In genomic region chr13:101230271-101230890, GRCh38 we compare ENCODE assay signal across 34 cellular contexts.
"Had no signal": no experiment of that assay in that cellular context is flagged by ENCODE, and none has a peak within 500 bp of the region (broad histone marks: within the 10 kb centered on the region; RNA-seq: fewer than 3 reads in every experiment).

No MANE protein-coding gene starts in this region.

- H3K4me1 Mint-ChIP-seq: activated CD4-positive, alpha-beta T cell treated with anti-CD3 and anti-CD28 coated beads, Interleukin-2, amount 10 ng/mL, durations not matched to agents 24 days and 14 days; activated naive CD4-positive, alpha-beta T cell treated with anti-CD3 and anti-CD28 coated beads, Interleukin-2, amount 50 U/mL, for 24 hours; activated naive CD8-positive, alpha-beta T cell treated with anti-CD3 and anti-CD28 coated beads, Interleukin-2, amount 50 U/mL, for 24 hours; activated T-helper 17 cell treated with anti-CD3 and anti-CD28 coated beads, Interleukin-2, amount 50 U/mL, for 72 hours; central memory CD8-positive, alpha-beta T cell; mesothelial cell of epicardium; naive B cell; stimulated activated memory B cell treated with anti-CD40 and anti-IgM and Interleukin-4, amounts not matched to agents 10 μg/mL and 1 μg/mL and 100 μg/mL, for 72 hours; stimulated activated naive CD8-positive, alpha-beta T cell treated with anti-CD3 and anti-CD28 coated beads, Interleukin-15, amount 100 ng/mL, for 72 hours had no signal

- H3K27ac ChIP-seq: colonic mucosa, gastrocnemius medialis, pancreas, psoas muscle, right atrium auricular region, upper lobe of left lung, vagina had no signal

- H3K4me3 Mint-ChIP-seq: activated CD4-positive, alpha-beta memory T cell treated with anti-CD3 and anti-CD28 coated beads for 36 hours; activated CD4-positive, alpha-beta T cell treated with anti-CD3 and anti-CD28 coated beads, Interleukin-2, amount 10 ng/mL, durations not matched to agents 24 days and 14 days; activated naive CD4-positive, alpha-beta T cell treated with anti-CD3 and anti-CD28 coated beads, Interleukin-2, amount 50 U/mL, for 24 hours; activated naive CD8-positive, alpha-beta T cell treated with anti-CD3 and anti-CD28 coated beads, Interleukin-2, amount 50 U/mL, for 24 hours; activated T-cell treated with anti-CD3 and anti-CD28 coated beads, Interleukin-2, amount 50 U/mL, for 4 hours; activated T-helper 17 cell treated with anti-CD3 and anti-CD28 coated beads, Interleukin-2, amount 50 U/mL, for 72 hours; central memory CD8-positive, alpha-beta T cell; mesothelial cell of epicardium; naive B cell; stimulated activated memory B cell treated with anti-CD40 and anti-IgM and Interleukin-4, amounts not matched to agents 10 μg/mL and 1 μg/mL and 100 μg/mL, for 72 hours; stimulated activated naive CD8-positive, alpha-beta T cell treated with anti-CD3 and anti-CD28 coated beads, Interleukin-15, amount 100 ng/mL, for 72 hours had no signal

- H3K4me3 ChIP-seq: colonic mucosa, dorsolateral prefrontal cortex, gastrocnemius medialis, pancreas, psoas muscle, right atrium auricular region, smooth muscle cell, upper lobe of left lung, vagina had no signal

- DNase-seq: activated CD4-positive, alpha-beta memory T cell treated with anti-CD3 and anti-CD28 coated beads for 36 hours; activated CD4-positive, alpha-beta T cell treated with anti-CD3 and anti-CD28 coated beads, Interleukin-2, amount 10 ng/mL, durations not matched to agents 24 days and 14 days; activated CD4-positive, CD25-positive, alpha-beta regulatory T cell treated with anti-CD3 and anti-CD28 coated beads, Interleukin-2, amount 50 U/mL, for 72 hours; activated CD8-positive, alpha-beta memory T cell treated with anti-CD3 and anti-CD28 coated beads, Interleukin-2, amount 50 U/mL, for 4 hours; activated gamma-delta T cell treated with Interleukin-2 at 50 U/mL for 16 hours; activated naive CD8-positive, alpha-beta T cell treated with anti-CD3 and anti-CD28 coated beads, Interleukin-2, amount 50 U/mL, for 24 hours; activated T-cell treated with anti-CD3 and anti-CD28 coated beads, Interleukin-2, amount 50 U/mL, for 4 hours; anterior cingulate cortex; colonic mucosa; effector memory CD4-positive, alpha-beta T cell; erythroblast; gastrocnemius medialis; glutamatergic neuron; islet precursor cell; left cardiac atrium; mammary epithelial cell; naive B cell; pancreas; psoas muscle; stimulated activated CD4-positive, alpha-beta T cell treated with anti-CD3 and anti-CD28 coated beads, Interleukin-1b, Interleukin-23, amount 100 ng/mL, for 48 hours; stimulated activated CD4-positive, alpha-beta T cell treated with anti-CD3 and anti-CD28 coated beads, Interleukin-4, amount 100 ng/mL, for 4 hours; stimulated activated CD8-positive, alpha-beta memory T cell treated with anti-CD3 and anti-CD28 coated beads, Interleukin-4, amount 100 ng/mL, for 48 hours; stimulated activated naive CD8-positive, alpha-beta T cell treated with anti-CD3 and anti-CD28 coated beads, Interleukin-15, amount 100 ng/mL, for 72 hours; T-helper 2 cell; upper lobe of left lung had no signal

- H3K36me3 Mint-ChIP-seq: activated CD4-positive, alpha-beta memory T cell treated with anti-CD3 and anti-CD28 coated beads for 36 hours; activated naive CD4-positive, alpha-beta T cell treated with anti-CD3 and anti-CD28 coated beads, Interleukin-2, amount 50 U/mL, for 24 hours; mesothelial cell of epicardium; naive B cell; stimulated activated memory B cell treated with anti-CD40 and anti-IgM and Interleukin-4, amounts not matched to agents 10 μg/mL and 1 μg/mL and 100 μg/mL, for 72 hours had no signal

- H3K36me3 ChIP-seq: colonic mucosa, gastrocnemius medialis, pancreas, right atrium auricular region, upper lobe of left lung, vagina had no signal

- H3K27me3 ChIP-seq: colonic mucosa, dorsolateral prefrontal cortex, gastrocnemius medialis, pancreas, right atrium auricular region, upper lobe of left lung, vagina had no signal

- H3K9me3 Mint-ChIP-seq: activated CD4-positive, alpha-beta memory T cell treated with anti-CD3 and anti-CD28 coated beads for 36 hours; activated T-cell treated with anti-CD3 and anti-CD28 coated beads, Interleukin-2, amount 50 U/mL, for 4 hours had no signal

- H3K27me3 Mint-ChIP-seq: activated CD4-positive, alpha-beta T cell treated with anti-CD3 and anti-CD28 coated beads, Interleukin-2, amount 10 ng/mL, durations not matched to agents 24 days and 14 days; activated naive CD8-positive, alpha-beta T cell treated with anti-CD3 and anti-CD28 coated beads, Interleukin-2, amount 50 U/mL, for 24 hours; central memory CD8-positive, alpha-beta T cell; stimulated activated memory B cell treated with anti-CD40 and anti-IgM and Interleukin-4, amounts not matched to agents 10 μg/mL and 1 μg/mL and 100 μg/mL, for 72 hours; stimulated activated naive CD8-positive, alpha-beta T cell treated with anti-CD3 and anti-CD28 coated beads, Interleukin-15, amount 100 ng/mL, for 72 hours had no signal

- ATAC-seq: activated naive CD8-positive, alpha-beta T cell treated with anti-CD3 and anti-CD28 coated beads, Interleukin-2, amount 50 U/mL, for 24 hours; activated T-cell treated with anti-CD3 and anti-CD28 coated beads, Interleukin-2, amount 50 U/mL, for 4 hours; activated T-helper 17 cell treated with anti-CD3 and anti-CD28 coated beads, Interleukin-2, amount 50 U/mL, for 72 hours; gastrocnemius medialis; left cardiac atrium; pancreas; psoas muscle; stimulated activated memory B cell treated with anti-CD40 and anti-IgM and Interleukin-4, amounts not matched to agents 10 μg/mL and 1 μg/mL and 100 μg/mL, for 72 hours; stimulated activated naive CD8-positive, alpha-beta T cell treated with anti-CD3 and anti-CD28 coated beads, Interleukin-15, amount 100 ng/mL, for 72 hours had no signal

- H3K27ac Mint-ChIP-seq: activated CD4-positive, alpha-beta memory T cell treated with anti-CD3 and anti-CD28 coated beads for 36 hours; activated CD4-positive, alpha-beta T cell treated with anti-CD3 and anti-CD28 coated beads, Interleukin-2, amount 10 ng/mL, durations not matched to agents 24 days and 14 days; activated naive CD4-positive, alpha-beta T cell treated with anti-CD3 and anti-CD28 coated beads, Interleukin-2, amount 50 U/mL, for 24 hours; activated naive CD8-positive, alpha-beta T cell treated with anti-CD3 and anti-CD28 coated beads, Interleukin-2, amount 50 U/mL, for 24 hours; activated T-helper 17 cell treated with anti-CD3 and anti-CD28 coated beads, Interleukin-2, amount 50 U/mL, for 72 hours; mesothelial cell of epicardium; naive B cell; stimulated activated memory B cell treated with anti-CD40 and anti-IgM and Interleukin-4, amounts not matched to agents 10 μg/mL and 1 μg/mL and 100 μg/mL, for 72 hours; stimulated activated naive CD8-positive, alpha-beta T cell treated with anti-CD3 and anti-CD28 coated beads, Interleukin-15, amount 100 ng/mL, for 72 hours had no signal

- H3K4me1 ChIP-seq: colonic mucosa, gastrocnemius medialis, pancreas, psoas muscle, right atrium auricular region, upper lobe of left lung, vagina had no signal

- H3K4me2 ChIP-seq: smooth muscle cell had no signal
